ENCODE assay signal across 8 cellular contexts in the genomic region with DNA sequence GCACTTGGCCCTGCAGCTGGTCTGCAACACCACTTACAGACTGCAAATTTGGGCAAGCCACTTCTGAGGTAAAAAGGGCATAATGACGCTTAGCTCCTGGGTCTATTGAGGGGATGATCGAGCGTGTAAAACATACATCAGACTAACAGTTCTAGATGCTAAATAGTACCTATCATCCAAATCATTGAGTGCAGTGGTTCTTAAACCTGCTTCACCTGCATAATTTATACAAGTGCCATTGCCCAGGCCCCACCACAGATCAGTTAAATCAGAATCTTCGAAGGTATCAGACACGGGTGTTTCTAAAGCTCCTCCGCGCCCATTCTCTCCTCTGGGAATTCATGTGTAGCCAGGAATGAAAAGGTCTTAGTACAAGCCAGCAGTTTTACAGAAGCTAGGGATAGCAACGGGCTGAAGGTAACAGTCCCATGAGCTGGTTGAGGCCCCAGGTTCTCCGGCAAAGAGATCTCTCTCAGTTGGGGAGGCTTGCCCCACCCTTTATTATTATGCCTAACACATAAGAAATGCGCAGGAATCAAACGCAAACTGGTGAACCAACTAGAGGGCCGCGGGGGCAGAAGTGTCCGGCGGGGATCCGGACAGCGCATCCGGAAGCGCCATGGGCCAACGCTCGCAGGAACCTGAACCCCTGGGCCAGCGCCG. TPM values are rescaled to one million over a fixed set of nuclear protein-coding genes. Genes with fewer than 3 reads are reported as not detected.
DNase-seq lines count a peak whose midpoint lies in the region; ATAC-seq and TF ChIP-seq lines count a peak whose summit lies in the region.

No MANE protein-coding gene starts in this region.

- peak overlapping the region; percentile 91 for H3K27ac Mint-ChIP-seq in activated CD8-positive, alpha-beta memory T cell treated with anti-CD3 and anti-CD28 coated beads, Interleukin-2, amount 10 ng/mL, durations not matched to agents 7 days and 5 days
- peak overlapping the region; percentile 98 for H3K27ac Mint-ChIP-seq in activated CD8-positive, alpha-beta T cell treated with anti-CD3 and anti-CD28 coated beads for 36 hours
- H3K27ac Mint-ChIP-seq in immature natural killer cell, result peak overlapping the region; percentile 91 to 97 (median 96)

- ATAC-seq in activated CD8-positive, alpha-beta memory T cell treated with anti-CD3 and anti-CD28 coated beads, Interleukin-2, amount 10 ng/mL, durations not matched to agents 7 days and 5 days, result peak; percentile 57
- ATAC-seq in HG02981 (IDR thresholded peaks at IDR 0.05; ENCODE audit: unreplicated experiment), result peak; percentile 31
- ATAC-seq in activated CD8-positive, alpha-beta T cell treated with anti-CD3 and anti-CD28 coated beads for 36 hours, result peak; percentile 38

- intact Hi-C loops in activated CD8-positive, alpha-beta T cell treated with anti-CD3 and anti-CD28 coated beads for 36 hours (cut with micrococcal nuclease), result no loop called here

- no peak for TF ChIP-seq CTCF in activated CD8-positive, alpha-beta T cell treated with anti-CD3 and anti-CD28 coated beads for 36 hours (IDR thresholded peaks at IDR 0.05)

- peak overlapping the region; percentile 97 for H3K4me3 Mint-ChIP-seq in activated CD8-positive, alpha-beta memory T cell treated with anti-CD3 and anti-CD28 coated beads, Interleukin-2, amount 10 ng/mL, durations not matched to agents 7 days and 5 days
- peak overlapping the region; percentile 88 for H3K4me3 Mint-ChIP-seq in activated CD8-positive, alpha-beta T cell treated with anti-CD3 and anti-CD28 coated beads for 36 hours
- H3K4me3 Mint-ChIP-seq in immature natural killer cell, result peak overlapping the region; percentile 95 to 99 (median 98)

- peaks cover 9% of the 10 kb centered on the region for H3K36me3 Mint-ChIP-seq in activated CD8-positive, alpha-beta memory T cell treated with anti-CD3 and anti-CD28 coated beads, Interleukin-2, amount 10 ng/mL, durations not matched to agents 7 days and 5 days
- H3K36me3 Mint-ChIP-seq in activated CD8-positive, alpha-beta T cell treated with anti-CD3 and anti-CD28 coated beads for 36 hours (ENCODE audit: low read depth), result peaks cover 11% of the 10 kb centered on the region
- no peaks in the 10 kb centered on the region for H3K36me3 Mint-ChIP-seq in immature natural killer cell

- peaks cover 35% of the 10 kb centered on the region for H3K4me1 Mint-ChIP-seq in activated CD8-positive, alpha-beta memory T cell treated with anti-CD3 and anti-CD28 coated beads, Interleukin-2, amount 10 ng/mL, durations not matched to agents 7 days and 5 days
- peaks cover 31% of the 10 kb centered on the region for H3K4me1 Mint-ChIP-seq in activated CD8-positive, alpha-beta T cell treated with anti-CD3 and anti-CD28 coated beads for 36 hours (ENCODE audit: low read depth)
- H3K4me1 Mint-ChIP-seq in immature natural killer cell, result peaks cover 33 to 38% of the 10 kb centered on the region in 2 donors

- peak overlapping the region; percentile 91 for H3K27ac ChIP-seq in substantia nigra (ENCODE audit: low read depth, low read length, poor library complexity, severe bottlenecking)

- no peaks in the 10 kb centered on the region for H3K9me3 Mint-ChIP-seq in activated CD8-positive, alpha-beta memory T cell treated with anti-CD3 and anti-CD28 coated beads, Interleukin-2, amount 10 ng/mL, durations not matched to agents 7 days and 5 days (ENCODE audit: low read depth)
- H3K9me3 Mint-ChIP-seq in activated CD8-positive, alpha-beta T cell treated with anti-CD3 and anti-CD28 coated beads for 36 hours, result no peaks in the 10 kb centered on the region
- no peaks in the 10 kb centered on the region for H3K9me3 Mint-ChIP-seq in immature natural killer cell

- POLR2A ChIA-PET in activated CD8-positive, alpha-beta T cell treated with anti-CD3 and anti-CD28 coated beads for 36 hours (lab: Charles Lee), result interaction anchor here (0.7 to 3.3 kb wide), 12 partner anchors 9 to 56 kb away, joined by 3 to 15 read pairs (median 6); a partner anchor contains a TSS

- no peaks in the 10 kb centered on the region for H3K27me3 Mint-ChIP-seq in activated CD8-positive, alpha-beta memory T cell treated with anti-CD3 and anti-CD28 coated beads, Interleukin-2, amount 10 ng/mL, durations not matched to agents 7 days and 5 days
- H3K27me3 Mint-ChIP-seq in activated CD8-positive, alpha-beta T cell treated with anti-CD3 and anti-CD28 coated beads for 36 hours, result no peaks in the 10 kb centered on the region
- H3K27me3 Mint-ChIP-seq in immature natural killer cell (ENCODE audit: low read depth in 3 of 3), result peaks cover 0 to 9% (median 4%) of the 10 kb centered on the region in 3 donors

- no peak for DNase-seq in activated CD8-positive, alpha-beta memory T cell treated with anti-CD3 and anti-CD28 coated beads, Interleukin-2, amount 10 ng/mL, durations not matched to agents 7 days and 5 days
- no peak for DNase-seq in activated CD8-positive, alpha-beta memory T cell treated with anti-CD3 and anti-CD28 coated beads for 24 hours
- no peak for DNase-seq in activated CD8-positive, alpha-beta T cell treated with anti-CD3 and anti-CD28 coated beads for 36 hours
- no peak for DNase-seq in immature natural killer cell
- no peak for DNase-seq in substantia nigra (lab: John Stamatoyannopoulos, UW)
- no peak for DNase-seq in AML-193 (lab: John Stamatoyannopoulos, UW)
- no peak for DNase-seq in nucleus accumbens (lab: John Stamatoyannopoulos, UW)

- CTCF ChIA-PET in activated CD8-positive, alpha-beta memory T cell treated with anti-CD3 and anti-CD28 coated beads, Interleukin-2, amount 10 ng/mL, durations not matched to agents 7 days and 5 days (lab: Charles Lee), result interaction anchor here (0.8 to 2.7 kb wide), 11 partner anchors 9 to 175 kb away, joined by 3 to 15 read pairs (median 4); a partner anchor contains a TSS
- CTCF ChIA-PET in activated CD8-positive, alpha-beta T cell treated with anti-CD3 and anti-CD28 coated beads for 36 hours (lab: Charles Lee), result interaction anchor here (1.0 to 4.1 kb wide), 7 partner anchors 10 to 43 kb away, joined by 3 to 14 read pairs (median 5); a partner anchor contains a TSS

RNA-seq across cellular contexts. Expression of a gene that starts 0.7 kb away (rescaled TPM):
- 100 to 1,000 TPM; 100 to 110 TPM for total RNA-seq in activated CD8-positive, alpha-beta memory T cell treated with anti-CD3 and anti-CD28 coated beads, Interleukin-2, amount 10 ng/mL, durations not matched to agents 7 days and 5 days
- 100 to 1,000 TPM; 112 to 117 TPM for total RNA-seq in activated CD8-positive, alpha-beta T cell treated with anti-CD3 and anti-CD28 coated beads for 36 hours
- 100 to 1,000 TPM; 224 to 326 (median 256) TPM for polyA plus RNA-seq in immature natural killer cell

RNA-seq across cellular contexts. Expression of a gene that starts 7.7 kb away (rescaled TPM):
- total RNA-seq in activated CD8-positive, alpha-beta memory T cell treated with anti-CD3 and anti-CD28 coated beads, Interleukin-2, amount 10 ng/mL, durations not matched to agents 7 days and 5 days, result 1 to 10 TPM in 1 of 2 experiments, under 1 TPM in 1; 0.91 to 1.7 TPM
- total RNA-seq in activated CD8-positive, alpha-beta T cell treated with anti-CD3 and anti-CD28 coated beads for 36 hours, result 1 to 10 TPM; 1.0 to 1.2 TPM
- polyA plus RNA-seq in immature natural killer cell, result 10 to 100 TPM; 12.0 to 27.8 (median 14.8) TPM

RNA-seq across cellular contexts. Expression of a gene that starts 10.6 kb away (rescaled TPM):
- total RNA-seq in activated CD8-positive, alpha-beta memory T cell treated with anti-CD3 and anti-CD28 coated beads, Interleukin-2, amount 10 ng/mL, durations not matched to agents 7 days and 5 days, result 10 to 100 TPM; 84.4 to 88.4 TPM
- total RNA-seq in activated CD8-positive, alpha-beta T cell treated with anti-CD3 and anti-CD28 coated beads for 36 hours, result 10 to 100 TPM; 28.0 to 29.4 TPM
- polyA plus RNA-seq in immature natural killer cell, result 100 to 1,000 TPM; 154 to 219 (median 201) TPM

RNA-seq across cellular contexts. Expression of a gene that starts 17.0 kb away (rescaled TPM):
- total RNA-seq in activated CD8-positive, alpha-beta memory T cell treated with anti-CD3 and anti-CD28 coated beads, Interleukin-2, amount 10 ng/mL, durations not matched to agents 7 days and 5 days, result 10 to 100 TPM; 47.3 to 47.9 TPM
- 10 to 100 TPM; 25.4 to 29.1 TPM for total RNA-seq in activated CD8-positive, alpha-beta T cell treated with anti-CD3 and anti-CD28 coated beads for 36 hours
- 10 to 100 TPM; 11.5 to 27.9 (median 25.1) TPM for polyA plus RNA-seq in immature natural killer cell

RNA-seq across cellular contexts. Expression of a gene that starts 17.5 kb away (rescaled TPM):
- 100 to 1,000 TPM in 1 of 2 experiments, 10 to 100 TPM in 1; 99.6 to 124 TPM for total RNA-seq in activated CD8-positive, alpha-beta memory T cell treated with anti-CD3 and anti-CD28 coated beads, Interleukin-2, amount 10 ng/mL, durations not matched to agents 7 days and 5 days
- total RNA-seq in activated CD8-positive, alpha-beta T cell treated with anti-CD3 and anti-CD28 coated beads for 36 hours, result 10 to 100 TPM; 84.5 to 91.1 TPM
- 100 to 1,000 TPM; 457 to 687 (median 617) TPM for polyA plus RNA-seq in immature natural killer cell
